ENCODE assay signal across 8 cellular contexts in genomic region chr17:48545022-48545376, GRCh38. TPM values are rescaled to one million over a fixed set of nuclear protein-coding genes. Genes with fewer than 3 reads are reported as not detected.
DNase-seq lines count a peak whose midpoint lies in the region; FAIRE-seq and TF ChIP-seq lines count a peak whose summit lies in the region.

HOXB2 (minus strand) TSS chr17:48545109; CDS start chr17:48544911, 198 bp downstream.

- H3K27ac ChIP-seq in AG04450 (ENCODE audit: low read depth, low read length) (peak within 1 kb of the TSS; percentile 97), KOPT-K1 (ENCODE audit: low read depth, low read length, poor library complexity, severe bottlenecking) (peak within 1 kb of the TSS; percentile 47), astrocyte (ENCODE audit: low read depth, low read length) (peak within 1 kb of the TSS; percentile 95), testis (peak within 1 kb of the TSS; percentile 72 to 81)

- H4K20me1 ChIP-seq in astrocyte (ENCODE audit: insufficient read depth, low read length) = no peaks in the 10 kb centered on the region

- peaks cover 5% of the 10 kb centered on the region for H3K4me1 Mint-ChIP-seq in astrocyte (ENCODE audit: low read depth, unreplicated experiment)

- CTCF ChIA-PET in AG04450 (lab: Charles Lee) = no interaction called here

- no peaks in the 10 kb centered on the region for H3K27me3 ChIP-seq in AG04450 (ENCODE audit: control insufficient read depth, insufficient read depth, low read length)
- peaks cover 39% of the 10 kb centered on the region for H3K27me3 ChIP-seq in astrocyte (ENCODE audit: insufficient read depth, low read length)
- no peaks in the 10 kb centered on the region for H3K27me3 ChIP-seq in testis

- H3K4me1 ChIP-seq in astrocyte (ENCODE audit: insufficient read depth, low read length) (peaks cover 37% of the 10 kb centered on the region), testis (peaks cover 4% of the 10 kb centered on the region)

- H3K9me3 ChIP-seq in AG04450 (ENCODE audit: control insufficient read depth, insufficient read depth, low read length) (no peaks in the 10 kb centered on the region; the same call in 1 of the 2 replicates), KOPT-K1 (ENCODE audit: insufficient read depth, low read length, poor library complexity, severe bottlenecking) (no peaks in the 10 kb centered on the region), astrocyte (ENCODE audit: insufficient read depth, low read depth, low read length) (no peaks in the 10 kb centered on the region), testis (no peaks in the 10 kb centered on the region)

- no peak for FAIRE-seq in astrocyte (lab: Jason Lieb, UNC)

- H3K27me3 Mint-ChIP-seq in astrocyte (ENCODE audit: low read depth, unreplicated experiment) = peaks cover 85% of the 10 kb centered on the region

- POLR2A ChIA-PET in AG04450 (lab: Yijun Ruan, JAX) = no interaction called here

- H2AFZ ChIP-seq in astrocyte (ENCODE audit: low read depth, low read length) = no peak within 1 kb of the TSS

- peak within 1 kb of the TSS; percentile 83 for H3K4me2 ChIP-seq in astrocyte (ENCODE audit: low read length)

- H3K36me3 ChIP-seq in KOPT-K1 (ENCODE audit: insufficient read depth, low read length) (peaks cover 3% of the 10 kb centered on the region), astrocyte (ENCODE audit: insufficient read depth, low read length) (no peaks in the 10 kb centered on the region), testis (ENCODE audit: low read depth, missing control alignments) (no peaks in the 10 kb centered on the region)

- peak within 1 kb of the TSS; percentile 94 for H3K27ac Mint-ChIP-seq in astrocyte (ENCODE audit: unreplicated experiment)

- H3K9ac ChIP-seq in astrocyte (ENCODE audit: low read length) = peak within 1 kb of the TSS; percentile 96

- H3K36me3 Mint-ChIP-seq in astrocyte (ENCODE audit: low read depth, unreplicated experiment) = peaks cover 2% of the 10 kb centered on the region

- WGBS in testis, 2 donors = 15 to 34% methylated on average over 12 of the region's 12 CpGs

- H3K79me2 ChIP-seq in astrocyte (ENCODE audit: insufficient read depth, low read length) = peaks cover 73% of the 10 kb centered on the region

- DNase-seq in AG04450 (ENCODE audit: low read depth, low spot score) (no peak), astrocyte (ENCODE audit: low read depth) (no peak), left kidney (ENCODE audit: low read depth, low spot score) (peak; percentile 90), testis (no peak), HuH-7.5 (ENCODE audit: low spot score) (no peak), DMS114 treated with DMSO at 0.1 percent for 48 hours (lab: John Stamatoyannopoulos, UW; ENCODE audit: unreplicated experiment) (no peak), NCI-H2171 (lab: John Stamatoyannopoulos, UW) (no peak)

- H3K4me3 Mint-ChIP-seq in astrocyte (ENCODE audit: unreplicated experiment) = peak within 1 kb of the TSS; percentile 85

- H3K4me3 ChIP-seq in AG04450 (ENCODE audit: low read depth, low read length) = peak within 1 kb of the TSS; percentile 87
- peak within 1 kb of the TSS; percentile 84 for H3K4me3 ChIP-seq in astrocyte (ENCODE audit: insufficient read depth, low read depth, low read length)
- H3K4me3 ChIP-seq in testis = peak within 1 kb of the TSS; percentile 52 to 69

- H3K9me3 Mint-ChIP-seq in astrocyte (ENCODE audit: unreplicated experiment) = peaks cover 12% of the 10 kb centered on the region

- intact Hi-C loops in testis (cut with DNase I; ENCODE audit: low total_unique reads) = no loop called here

- TF ChIP-seq CTCF in AG04450 (IDR thresholded peaks at IDR 0.05; ENCODE audit: low read depth, low read length) (no peak), astrocyte (IDR thresholded peaks at IDR 0.05; ENCODE audit: insufficient read depth, low read depth, low read length) (no peak), testis (IDR thresholded peaks at IDR 0.05) (no peak)

- TF ChIP-seq POLR2A in testis (IDR thresholded peaks at IDR 0.05) = no peak

RNA-seq across cellular contexts. Expression of gene HOXB2, which starts in this region (rescaled TPM):
- polyA plus RNA-seq in AG04450 (2011; rRNA removed) = 16.3 and 17.9 TPM in 2 replicates
- 7.4 and 10.2 TPM in 2 replicates for polyA minus RNA-seq in AG04450 (2011; rRNA and poly(A)+ RNA removed)
- total RNA-seq in astrocyte = 0.41 and 1.8 TPM in 2 replicates
- 1 to 10 TPM; 1.8 to 3.3 TPM for total RNA-seq in testis
- polyA plus RNA-seq in testis (ENCODE audit: insufficient read depth, low read depth, low replicate concordance) = 4.2 TPM

Comparison
In these comparisons a context has a peak if more than half of its experiments do, and no peak if none do; other contexts are left out.
1. H3K27ac ChIP-seq: peak in every context shown above with its lines; median percentile 97 in AG04450; 95 in astrocyte; 76 in testis; 47 in KOPT-K1.